ENCODE assay signal across 14 cellular contexts in genomic region chr7:106480161-106480579, GRCh38.
DNase-seq lines count a peak whose midpoint lies in the region; ATAC-seq and TF ChIP-seq lines count a peak whose summit lies in the region.
"Had no signal": no experiment of that assay in that cellular context is flagged by ENCODE, and none has a peak within 500 bp of the region (broad histone marks: within the 10 kb centered on the region; RNA-seq: fewer than 3 reads in every experiment).

No MANE protein-coding gene starts in this region.

- H3K4me1 ChIP-seq in osteoblast (ENCODE audit: insufficient read depth, low read length) = peaks cover 8% of the 10 kb centered on the region
- H3K4me1 ChIP-seq: colonic mucosa had no signal

- peaks cover 1% of the 10 kb centered on the region for H3K9me3 Mint-ChIP-seq in activated CD4-positive, alpha-beta T cell treated with anti-CD3 and anti-CD28 coated beads for 36 hours (ENCODE audit: low read depth)

- H3K36me3 Mint-ChIP-seq in activated CD4-positive, alpha-beta T cell treated with anti-CD3 and anti-CD28 coated beads for 36 hours (ENCODE audit: low read depth) = no peaks in the 10 kb centered on the region

- H3K27ac Mint-ChIP-seq in activated CD4-positive, alpha-beta T cell treated with anti-CD3 and anti-CD28 coated beads for 36 hours = peak overlapping the region; percentile 69

- peaks cover 42% of the 10 kb centered on the region for H3K4me1 Mint-ChIP-seq in activated CD4-positive, alpha-beta T cell treated with anti-CD3 and anti-CD28 coated beads for 36 hours

- DNase-seq in activated CD4-positive, alpha-beta T cell treated with anti-CD3 and anti-CD28 coated beads for 36 hours = no peak
- DNase-seq in activated CD4-positive, alpha-beta T cell treated with anti-CD3 and anti-CD28 coated beads for 4 hours = no peak
- DNase-seq in iris pigment epithelial cell (ENCODE audit: low read depth) (peak; percentile 29), NCI-H774 (lab: John Stamatoyannopoulos, UW) (no peak), osteoblast (ENCODE audit: insufficient read length, low spot score, missing footprints) (no peak)
- DNase-seq in activated effector memory CD4-positive, alpha-beta T cell treated with Interleukin-2 at 50 U/mL for 16 hours = no peak
- DNase-seq: colonic mucosa, DMS79 treated with DMSO at 0.1 percent for 48 hours, NCI-H69, small intestine, SW 1271 had no signal

- H3K9me3 ChIP-seq in osteoblast (ENCODE audit: low read depth, low read length) = no peaks in the 10 kb centered on the region
- H3K9me3 ChIP-seq: A549, colonic mucosa had no signal

- ATAC-seq in activated CD4-positive, alpha-beta T cell treated with anti-CD3 and anti-CD28 coated beads for 36 hours = peak; percentile 74
- ATAC-seq in GM21619 (IDR thresholded peaks at IDR 0.05; ENCODE audit: unreplicated experiment) (peak; percentile 58), HG03175 (IDR thresholded peaks at IDR 0.05; ENCODE audit: unreplicated experiment) (peak; percentile 78)
- ATAC-seq: A549 had no signal

- no peaks in the 10 kb centered on the region for H4K20me1 ChIP-seq in osteoblast (ENCODE audit: insufficient read depth, low read length)

- CTCF ChIA-PET in activated CD4-positive, alpha-beta T cell treated with anti-CD3 and anti-CD28 coated beads for 36 hours (lab: Charles Lee) = interaction anchor here (1.0 kb wide), 1 partner anchor 11 kb away, joined by 3 read pairs; no protein-coding TSS in a partner anchor

- TF ChIP-seq CTCF in osteoblast (IDR thresholded peaks at IDR 0.05; ENCODE audit: extremely low read depth, low read depth, low read length) = no peak

- peaks cover 14% of the 10 kb centered on the region for H3K27me3 Mint-ChIP-seq in activated CD4-positive, alpha-beta T cell treated with anti-CD3 and anti-CD28 coated beads for 36 hours

- no peak overlapping the region for H3K27ac ChIP-seq in osteoblast (ENCODE audit: low read depth, low read length)
- H3K27ac ChIP-seq: A549, colonic mucosa had no signal

- no peaks in the 10 kb centered on the region for H3K79me2 ChIP-seq in osteoblast (ENCODE audit: insufficient read depth, low read length)

- POLR2A ChIA-PET in activated CD4-positive, alpha-beta T cell treated with anti-CD3 and anti-CD28 coated beads for 36 hours (lab: Charles Lee) = interaction anchor here (0.7 kb wide), 1 partner anchor 9 kb away, joined by 5 read pairs; no protein-coding TSS in a partner anchor

- intact Hi-C loops in activated CD4-positive, alpha-beta T cell treated with anti-CD3 and anti-CD28 coated beads for 36 hours (cut with DNase I, micrococcal nuclease) = loop anchor here (1.0 to 5.0 kb wide), 8 partner anchors 55 to 226 kb away; no protein-coding TSS in a partner anchor

- no peak overlapping the region for H3K4me2 ChIP-seq in osteoblast (ENCODE audit: insufficient read depth, low read length)
- H3K4me2 ChIP-seq: A549 had no signal

- no peaks in the 10 kb centered on the region for H3K36me3 ChIP-seq in osteoblast (ENCODE audit: insufficient read depth, low read length)
- H3K36me3 ChIP-seq: colonic mucosa had no signal

- no peak overlapping the region for H3K4me3 Mint-ChIP-seq in activated CD4-positive, alpha-beta T cell treated with anti-CD3 and anti-CD28 coated beads for 36 hours

- H3K4me3 ChIP-seq in osteoblast (ENCODE audit: insufficient read depth, low read length) = no peak overlapping the region
- H3K4me3 ChIP-seq: A549, colonic mucosa had no signal

- H3K27me3 ChIP-seq in osteoblast (ENCODE audit: insufficient read depth, low read length) = peaks cover 7% of the 10 kb centered on the region
- H3K27me3 ChIP-seq: colonic mucosa had no signal

- no peak overlapping the region for H2AFZ ChIP-seq in osteoblast (ENCODE audit: low read length)
